ENCODE assay signal across 1 cellular context in genomic region chr4:94484818-94485217, GRCh38.
TF ChIP-seq lines count a peak whose summit lies in the region.

No MANE protein-coding gene starts in this region.

TF ChIP-seq in K562, 482 proteins besides CTCF, POLR2A, EP300 and RAD21 (continued from another document and continues in another):
- no peak for TF ChIP-seq HBP1 (CRISPR knock-in tag; IDR thresholded peaks at IDR 0.05)
- no peak for TF ChIP-seq ZNF408 (CRISPR knock-in tag; IDR thresholded peaks at IDR 0.05; ENCODE audit: low read depth)
- TF ChIP-seq E2F5 (CRISPR knock-in tag; IDR thresholded peaks at IDR 0.05) = no peak
- peak; percentile 36; the same call in 1 of the 2 replicates for TF ChIP-seq BHLHE40 (IDR thresholded peaks at IDR 0.05; ENCODE audit: low read length)
- TF ChIP-seq HMGN3 (IDR thresholded peaks at IDR 0.05; ENCODE audit: borderline replicate concordance, extremely low read depth, insufficient read length, low read depth, low read length) = no peak
- TF ChIP-seq NFRKB (IDR thresholded peaks at IDR 0.05; ENCODE audit: low read depth) = peak; percentile 49; the same call in 1 of the 2 replicates
- TF ChIP-seq TFE3 (CRISPR knock-in tag; IDR thresholded peaks at IDR 0.05) = peak; percentile 89
- TF ChIP-seq KDM2B (CRISPR knock-in tag; IDR thresholded peaks at IDR 0.05) = no peak
- no peak for TF ChIP-seq STAG1 (CRISPR knock-in tag; IDR thresholded peaks at IDR 0.05; ENCODE audit: borderline replicate concordance)
- no peak for TF ChIP-seq PREB (CRISPR knock-in tag; IDR thresholded peaks at IDR 0.05)
- no peak for TF ChIP-seq NR1H2 (CRISPR knock-in tag; IDR thresholded peaks at IDR 0.05)
- no peak for TF ChIP-seq HOMEZ (CRISPR knock-in tag; IDR thresholded peaks at IDR 0.05)
- TF ChIP-seq RFX7 (CRISPR knock-in tag; IDR thresholded peaks at IDR 0.05) = no peak
- TF ChIP-seq CBFA2T2 (conservative IDR thresholded peaks at IDR 0.05) = peak; percentile 74
- TF ChIP-seq TAF7 (tag; IDR thresholded peaks at IDR 0.05) = no peak
- no peak for TF ChIP-seq TCFL5 (CRISPR knock-in tag; conservative IDR thresholded peaks at IDR 0.05)
- TF ChIP-seq RBM39 (optimal IDR thresholded peaks at IDR 0.05; ENCODE audit: low read depth, low read length) = no peak
- TF ChIP-seq TARDBP (IDR thresholded peaks at IDR 0.05) = no peak
- no peak for TF ChIP-seq ZNF407 (IDR thresholded peaks at IDR 0.05; ENCODE audit: low read depth)
- TF ChIP-seq ZNF592 (IDR thresholded peaks at IDR 0.05) = peak; percentile 62; the same call in 1 of the 2 replicates
- no peak for TF ChIP-seq ZFP91 (CRISPR knock-in tag; IDR thresholded peaks at IDR 0.05)
- no peak for TF ChIP-seq MAFG (tag; conservative IDR thresholded peaks at IDR 0.05)
- no peak for TF ChIP-seq ZNF395 (CRISPR knock-in tag; IDR thresholded peaks at IDR 0.05)
- TF ChIP-seq SIN3B (IDR thresholded peaks at IDR 0.05; ENCODE audit: low read depth) = no peak
- no peak for TF ChIP-seq ZNF280B (CRISPR knock-in tag; IDR thresholded peaks at IDR 0.05)
- no peak for TF ChIP-seq ZNF311 (CRISPR knock-in tag; IDR thresholded peaks at IDR 0.05)
- peak; percentile 1; the same call in 1 of the 2 replicates for TF ChIP-seq NFIC (IDR thresholded peaks at IDR 0.05)
- TF ChIP-seq POLR2G (IDR thresholded peaks at IDR 0.05; ENCODE audit: low read depth, low read length) = no peak
- no peak for TF ChIP-seq SMARCA4 (IDR thresholded peaks at IDR 0.05)
- peak; percentile 93 for TF ChIP-seq RAD51 (IDR thresholded peaks at IDR 0.05; ENCODE audit: borderline replicate concordance, low read depth)
- no peak for TF ChIP-seq NFE2L1 (tag; IDR thresholded peaks at IDR 0.05; ENCODE audit: borderline replicate concordance, low read depth)
- no peak for TF ChIP-seq ZNF23 (CRISPR knock-in tag; IDR thresholded peaks at IDR 0.05)
- TF ChIP-seq SMARCE1 (IDR thresholded peaks at IDR 0.05) = no peak
- TF ChIP-seq NBN (IDR thresholded peaks at IDR 0.05; ENCODE audit: low read depth) = no peak
- no peak for TF ChIP-seq SIN3A (IDR thresholded peaks at IDR 0.05; ENCODE audit: borderline replicate concordance in 2 of 2, control insufficient read depth in 1 of 2, low read depth in 2 of 2, low read length in 2 of 2)
